23 cellular contexts compared by ENCODE assay signal in the genomic region with DNA sequence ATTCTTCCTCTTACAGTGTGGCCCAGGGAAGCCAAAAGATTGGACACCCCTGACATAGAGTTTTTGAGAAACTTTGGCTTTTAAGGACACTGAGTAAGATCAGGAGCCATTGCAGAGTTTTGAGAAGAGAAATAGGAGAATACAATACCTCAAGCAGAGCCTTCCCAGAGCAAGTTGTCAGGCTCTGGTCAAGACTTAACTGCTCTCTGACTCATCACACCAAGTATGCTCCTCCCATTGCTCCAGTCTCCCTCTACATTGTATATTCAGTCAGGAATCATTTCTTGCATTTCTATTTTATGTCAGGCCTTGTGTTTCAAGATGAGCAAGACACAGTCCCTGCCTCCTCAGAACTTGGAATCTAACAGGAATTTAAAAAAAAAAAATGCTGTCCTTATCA.
"Had no signal": no experiment of that assay in that cellular context is flagged by ENCODE, and none has a peak within 500 bp of the region (broad histone marks: within the 10 kb centered on the region; RNA-seq: fewer than 3 reads in every experiment).

No MANE protein-coding gene starts in this region.

- H3K27me3 Mint-ChIP-seq: activated CD4-positive, alpha-beta memory T cell treated with anti-CD3 and anti-CD28 coated beads, Interleukin-2, amount 10 ng/mL, durations not matched to agents 7 days and 5 days; effector memory CD8-positive, alpha-beta T cell had no signal

- DNase-seq: activated CD4-positive, alpha-beta memory T cell treated with anti-CD3 and anti-CD28 coated beads, Interleukin-2, amount 10 ng/mL, durations not matched to agents 7 days and 5 days; activated CD4-positive, alpha-beta T cell treated with anti-CD3 and anti-CD28 coated beads, Interleukin-2, amount 10 ng/mL, durations not matched to agents 24 days and 14 days; activated effector memory CD4-positive, alpha-beta T cell treated with anti-CD3 and anti-CD28 coated beads, Interleukin-2, amount 50 U/mL, for 16 hours; activated naive CD4-positive, alpha-beta T cell treated with anti-CD3 and anti-CD28 coated beads, Interleukin-2, amount 10 ng/mL, durations not matched to agents 7 days and 5 days; activated T-cell treated with anti-CD3 and anti-CD28 coated beads for 4 hours; anterior cingulate cortex; body of pancreas; caudate nucleus; effector memory CD8-positive, alpha-beta T cell; esophagus squamous epithelium; head of caudate nucleus; left ventricle myocardium superior; mammary epithelial cell; midbrain; natural killer cell; right cardiac atrium; stimulated activated CD4-positive, alpha-beta T cell treated with anti-CD3 and anti-CD28 coated beads, Interleukin-4, amount 100 ng/mL, for 24 hours; stimulated activated naive CD4-positive, alpha-beta T cell treated with Interleukin-2 at 50 U/mL for 16 hours; upper lobe of left lung had no signal

- H3K4me3 Mint-ChIP-seq: activated CD4-positive, alpha-beta memory T cell treated with anti-CD3 and anti-CD28 coated beads, Interleukin-2, amount 10 ng/mL, durations not matched to agents 7 days and 5 days; activated CD4-positive, alpha-beta T cell treated with anti-CD3 and anti-CD28 coated beads, Interleukin-2, amount 10 ng/mL, durations not matched to agents 24 days and 14 days; activated naive CD4-positive, alpha-beta T cell treated with anti-CD3 and anti-CD28 coated beads, Interleukin-2, amount 10 ng/mL, durations not matched to agents 7 days and 5 days; effector memory CD8-positive, alpha-beta T cell; natural killer cell; T-helper 1 cell treated with Interleukin-12 subunit alpha and Interleukin-12 subunit beta and Interleukin-4 antibody, amounts not matched to agents 30 μg/mL and 1 μg/mL, for 36 hours had no signal

- H3K27ac ChIP-seq: body of pancreas, esophagus squamous epithelium, gastroesophageal sphincter, prostate gland, thoracic aorta, upper lobe of left lung had no signal

- H3K36me3 Mint-ChIP-seq: natural killer cell had no signal

- H3K4me3 ChIP-seq: body of pancreas, esophagus squamous epithelium, gastroesophageal sphincter, prostate gland, thoracic aorta, upper lobe of left lung had no signal

- H3K9me3 ChIP-seq: body of pancreas, esophagus squamous epithelium, gastroesophageal sphincter, prostate gland, thoracic aorta, upper lobe of left lung had no signal

- H3K27me3 ChIP-seq: body of pancreas, esophagus squamous epithelium, gastroesophageal sphincter, upper lobe of left lung had no signal

- H3K27ac Mint-ChIP-seq: activated CD4-positive, alpha-beta memory T cell treated with anti-CD3 and anti-CD28 coated beads, Interleukin-2, amount 10 ng/mL, durations not matched to agents 7 days and 5 days; activated CD4-positive, alpha-beta T cell treated with anti-CD3 and anti-CD28 coated beads, Interleukin-2, amount 10 ng/mL, durations not matched to agents 24 days and 14 days; activated naive CD4-positive, alpha-beta T cell treated with anti-CD3 and anti-CD28 coated beads, Interleukin-2, amount 10 ng/mL, durations not matched to agents 7 days and 5 days; effector memory CD8-positive, alpha-beta T cell; natural killer cell; T-helper 1 cell treated with Interleukin-12 subunit alpha and Interleukin-12 subunit beta and Interleukin-4 antibody, amounts not matched to agents 30 μg/mL and 1 μg/mL, for 36 hours had no signal

- H3K36me3 ChIP-seq: esophagus squamous epithelium, gastroesophageal sphincter, prostate gland, thoracic aorta, upper lobe of left lung had no signal

- ATAC-seq: body of pancreas; effector memory CD8-positive, alpha-beta T cell; gastroesophageal sphincter; left ventricle myocardium superior; natural killer cell; right cardiac atrium had no signal

- H3K9me3 Mint-ChIP-seq: activated CD4-positive, alpha-beta memory T cell treated with anti-CD3 and anti-CD28 coated beads, Interleukin-2, amount 10 ng/mL, durations not matched to agents 7 days and 5 days; activated naive CD4-positive, alpha-beta T cell treated with anti-CD3 and anti-CD28 coated beads, Interleukin-2, amount 10 ng/mL, durations not matched to agents 7 days and 5 days; T-helper 1 cell treated with Interleukin-12 subunit alpha and Interleukin-12 subunit beta and Interleukin-4 antibody, amounts not matched to agents 30 μg/mL and 1 μg/mL, for 36 hours had no signal

- H3K4me1 ChIP-seq: body of pancreas, esophagus squamous epithelium, gastroesophageal sphincter, prostate gland, upper lobe of left lung had no signal
